Comparison of ENCODE assay signal across 1 cellular context in genomic region chr19:55228403-55229031, GRCh38.
TF ChIP-seq lines count a peak whose summit lies in the region.

Gene TMEM86B, minus strand, starts transcription at chr19:55228763. Its CDS starts 22 bp downstream, at chr19:55228741.

TF ChIP-seq in HepG2, 621 proteins besides CTCF, POLR2A, EP300 and RAD21 (continued from another document and continues in another):
- TF ChIP-seq, protein P1, sequence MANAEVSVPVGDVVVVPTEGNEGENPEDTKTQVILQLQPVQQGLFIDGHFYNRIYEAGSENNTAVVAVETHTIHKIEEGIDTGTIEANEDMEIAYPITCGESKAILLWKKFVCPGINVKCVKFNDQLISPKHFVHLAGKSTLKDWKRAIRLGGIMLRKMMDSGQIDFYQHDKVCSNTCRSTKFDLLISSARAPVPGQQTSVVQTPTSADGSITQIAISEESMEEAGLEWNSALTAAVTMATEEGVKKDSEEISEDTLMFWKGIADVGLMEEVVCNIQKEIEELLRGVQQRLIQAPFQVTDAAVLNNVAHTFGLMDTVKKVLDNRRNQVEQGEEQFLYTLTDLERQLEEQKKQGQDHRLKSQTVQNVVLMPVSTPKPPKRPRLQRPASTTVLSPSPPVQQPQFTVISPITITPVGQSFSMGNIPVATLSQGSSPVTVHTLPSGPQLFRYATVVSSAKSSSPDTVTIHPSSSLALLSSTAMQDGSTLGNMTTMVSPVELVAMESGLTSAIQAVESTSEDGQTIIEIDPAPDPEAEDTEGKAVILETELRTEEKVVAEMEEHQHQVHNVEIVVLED (CRISPR knock-in tag; IDR thresholded peaks at IDR 0.05; ENCODE audit: borderline replicate concordance): no peak
- TF ChIP-seq ZNF609 (CRISPR knock-in tag; IDR thresholded peaks at IDR 0.05; ENCODE audit: borderline replicate concordance) (peak; percentile 62; the same call in 1 of the 2 replicates), ZNF678 (CRISPR knock-in tag; IDR thresholded peaks at IDR 0.05) (0 out of 2 replicates have a peak, but pooled peaks have one; percentile 22), ZNF160 (CRISPR knock-in tag; IDR thresholded peaks at IDR 0.05) (no peak), ZBTB1 (CRISPR knock-in tag; IDR thresholded peaks at IDR 0.05; ENCODE audit: borderline replicate concordance) (no peak), MYNN (CRISPR knock-in tag; IDR thresholded peaks at IDR 0.05; ENCODE audit: low read depth) (no peak), ZNF343 (CRISPR knock-in tag; IDR thresholded peaks at IDR 0.05) (0 out of 2 replicates have a peak, but pooled peaks have one; percentile 40), NCOA5 (CRISPR knock-in tag; IDR thresholded peaks at IDR 0.05) (no peak), ZNF563 (CRISPR knock-in tag; IDR thresholded peaks at IDR 0.05) (no peak), PAXIP1 (CRISPR knock-in tag; conservative IDR thresholded peaks at IDR 0.05) (peak; percentile 92), ZNF788 (CRISPR knock-in tag; IDR thresholded peaks at IDR 0.05; ENCODE audit: borderline replicate concordance) (no peak; the same call in 1 of the 2 replicates), ZNF713 (CRISPR knock-in tag; IDR thresholded peaks at IDR 0.05) (no peak), ZNF530 (CRISPR knock-in tag; IDR thresholded peaks at IDR 0.05; ENCODE audit: low read depth) (no peak), ZNF503 (CRISPR knock-in tag; IDR thresholded peaks at IDR 0.05) (no peak), ZNF558 (CRISPR knock-in tag; IDR thresholded peaks at IDR 0.05; ENCODE audit: borderline replicate concordance) (no peak; the same call in 1 of the 2 replicates), CREB1 (IDR thresholded peaks at IDR 0.05) (no peak), CREB1 (CRISPR knock-in tag; IDR thresholded peaks at IDR 0.05) (no peak), PTBP1 (IDR thresholded peaks at IDR 0.05; ENCODE audit: low read depth, low read length, poor library complexity, severe bottlenecking) (no peak), ARNT (IDR thresholded peaks at IDR 0.05) (no peak), ZFP36 (IDR thresholded peaks at IDR 0.05; ENCODE audit: borderline replicate concordance, low read depth, low read length, partially characterized antibody) (no peak), ZKSCAN5 (CRISPR knock-in tag; IDR thresholded peaks at IDR 0.05) (peak; percentile 22; the same call in 1 of the 2 replicates), JUN (CRISPR knock-in tag; IDR thresholded peaks at IDR 0.05) (no peak), U2AF2 (IDR thresholded peaks at IDR 0.05; ENCODE audit: low read depth, low read length) (no peak), GATAD1 (CRISPR knock-in tag; IDR thresholded peaks at IDR 0.05) (0 out of 2 replicates have a peak, but pooled peaks have one; percentile 24), ZNF781 (CRISPR knock-in tag; IDR thresholded peaks at IDR 0.05; ENCODE audit: borderline replicate concordance, not compliant biosample characterization) (no peak), MXD4 (CRISPR knock-in tag; IDR thresholded peaks at IDR 0.05) (no peak), HES4 (CRISPR knock-in tag; IDR thresholded peaks at IDR 0.05; ENCODE audit: borderline replicate concordance) (0 out of 2 replicates have a peak, but pooled peaks have one; percentile 16), ZNF75D (CRISPR knock-in tag; IDR thresholded peaks at IDR 0.05; ENCODE audit: borderline replicate concordance) (no peak), ZEB1 (IDR thresholded peaks at IDR 0.05; ENCODE audit: insufficient replicate concordance, low read depth) (no peak), CEBPB (IDR thresholded peaks at IDR 0.05; ENCODE audit: borderline replicate concordance, low read depth, low read length) (no peak), ZFP36L1 (CRISPR knock-in tag; IDR thresholded peaks at IDR 0.05) (no peak; the same call in 1 of the 2 replicates), ZNF292 (CRISPR knock-in tag; IDR thresholded peaks at IDR 0.05; ENCODE audit: borderline replicate concordance, low read depth) (no peak), ATF4 (CRISPR knock-in tag; IDR thresholded peaks at IDR 0.05) (no peak)
- TF ChIP-seq, protein P2, sequence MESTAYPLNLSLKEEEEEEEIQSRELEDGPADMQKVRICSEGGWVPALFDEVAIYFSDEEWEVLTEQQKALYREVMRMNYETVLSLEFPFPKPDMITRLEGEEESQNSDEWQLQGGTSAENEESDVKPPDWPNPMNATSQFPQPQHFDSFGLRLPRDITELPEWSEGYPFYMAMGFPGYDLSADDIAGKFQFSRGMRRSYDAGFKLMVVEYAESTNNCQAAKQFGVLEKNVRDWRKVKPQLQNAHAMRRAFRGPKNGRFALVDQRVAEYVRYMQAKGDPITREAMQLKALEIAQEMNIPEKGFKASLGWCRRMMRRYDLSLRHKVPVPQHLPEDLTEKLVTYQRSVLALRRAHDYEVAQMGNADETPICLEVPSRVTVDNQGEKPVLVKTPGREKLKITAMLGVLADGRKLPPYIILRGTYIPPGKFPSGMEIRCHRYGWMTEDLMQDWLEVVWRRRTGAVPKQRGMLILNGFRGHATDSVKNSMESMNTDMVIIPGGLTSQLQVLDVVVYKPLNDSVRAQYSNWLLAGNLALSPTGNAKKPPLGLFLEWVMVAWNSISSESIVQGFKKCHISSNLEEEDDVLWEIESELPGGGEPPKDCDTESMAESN (CRISPR knock-in tag; conservative IDR thresholded peaks at IDR 0.05): no peak
- TF ChIP-seq, protein P3, sequence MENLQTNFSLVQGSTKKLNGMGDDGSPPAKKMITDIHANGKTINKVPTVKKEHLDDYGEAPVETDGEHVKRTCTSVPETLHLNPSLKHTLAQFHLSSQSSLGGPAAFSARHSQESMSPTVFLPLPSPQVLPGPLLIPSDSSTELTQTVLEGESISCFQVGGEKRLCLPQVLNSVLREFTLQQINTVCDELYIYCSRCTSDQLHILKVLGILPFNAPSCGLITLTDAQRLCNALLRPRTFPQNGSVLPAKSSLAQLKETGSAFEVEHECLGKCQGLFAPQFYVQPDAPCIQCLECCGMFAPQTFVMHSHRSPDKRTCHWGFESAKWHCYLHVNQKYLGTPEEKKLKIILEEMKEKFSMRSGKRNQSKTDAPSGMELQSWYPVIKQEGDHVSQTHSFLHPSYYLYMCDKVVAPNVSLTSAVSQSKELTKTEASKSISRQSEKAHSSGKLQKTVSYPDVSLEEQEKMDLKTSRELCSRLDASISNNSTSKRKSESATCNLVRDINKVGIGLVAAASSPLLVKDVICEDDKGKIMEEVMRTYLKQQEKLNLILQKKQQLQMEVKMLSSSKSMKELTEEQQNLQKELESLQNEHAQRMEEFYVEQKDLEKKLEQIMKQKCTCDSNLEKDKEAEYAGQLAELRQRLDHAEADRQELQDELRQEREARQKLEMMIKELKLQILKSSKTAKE (CRISPR knock-in tag; IDR thresholded peaks at IDR 0.05; ENCODE audit: borderline replicate concordance): no peak
- TF ChIP-seq, protein P4, sequence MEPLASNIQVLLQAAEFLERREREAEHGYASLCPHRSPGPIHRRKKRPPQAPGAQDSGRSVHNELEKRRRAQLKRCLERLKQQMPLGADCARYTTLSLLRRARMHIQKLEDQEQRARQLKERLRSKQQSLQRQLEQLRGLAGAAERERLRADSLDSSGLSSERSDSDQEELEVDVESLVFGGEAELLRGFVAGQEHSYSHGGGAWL (CRISPR knock-in tag; IDR thresholded peaks at IDR 0.05): no peak
- TF ChIP-seq, protein P5, sequence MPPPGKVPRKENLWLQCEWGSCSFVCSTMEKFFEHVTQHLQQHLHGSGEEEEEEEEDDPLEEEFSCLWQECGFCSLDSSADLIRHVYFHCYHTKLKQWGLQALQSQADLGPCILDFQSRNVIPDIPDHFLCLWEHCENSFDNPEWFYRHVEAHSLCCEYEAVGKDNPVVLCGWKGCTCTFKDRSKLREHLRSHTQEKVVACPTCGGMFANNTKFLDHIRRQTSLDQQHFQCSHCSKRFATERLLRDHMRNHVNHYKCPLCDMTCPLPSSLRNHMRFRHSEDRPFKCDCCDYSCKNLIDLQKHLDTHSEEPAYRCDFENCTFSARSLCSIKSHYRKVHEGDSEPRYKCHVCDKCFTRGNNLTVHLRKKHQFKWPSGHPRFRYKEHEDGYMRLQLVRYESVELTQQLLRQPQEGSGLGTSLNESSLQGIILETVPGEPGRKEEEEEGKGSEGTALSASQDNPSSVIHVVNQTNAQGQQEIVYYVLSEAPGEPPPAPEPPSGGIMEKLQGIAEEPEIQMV (CRISPR knock-in tag; IDR thresholded peaks at IDR 0.05; ENCODE audit: low read depth): peak; percentile 83
- TF ChIP-seq, protein P6, sequence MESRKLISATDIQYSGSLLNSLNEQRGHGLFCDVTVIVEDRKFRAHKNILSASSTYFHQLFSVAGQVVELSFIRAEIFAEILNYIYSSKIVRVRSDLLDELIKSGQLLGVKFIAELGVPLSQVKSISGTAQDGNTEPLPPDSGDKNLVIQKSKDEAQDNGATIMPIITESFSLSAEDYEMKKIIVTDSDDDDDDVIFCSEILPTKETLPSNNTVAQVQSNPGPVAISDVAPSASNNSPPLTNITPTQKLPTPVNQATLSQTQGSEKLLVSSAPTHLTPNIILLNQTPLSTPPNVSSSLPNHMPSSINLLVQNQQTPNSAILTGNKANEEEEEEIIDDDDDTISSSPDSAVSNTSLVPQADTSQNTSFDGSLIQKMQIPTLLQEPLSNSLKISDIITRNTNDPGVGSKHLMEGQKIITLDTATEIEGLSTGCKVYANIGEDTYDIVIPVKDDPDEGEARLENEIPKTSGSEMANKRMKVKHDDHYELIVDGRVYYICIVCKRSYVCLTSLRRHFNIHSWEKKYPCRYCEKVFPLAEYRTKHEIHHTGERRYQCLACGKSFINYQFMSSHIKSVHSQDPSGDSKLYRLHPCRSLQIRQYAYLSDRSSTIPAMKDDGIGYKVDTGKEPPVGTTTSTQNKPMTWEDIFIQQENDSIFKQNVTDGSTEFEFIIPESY (CRISPR knock-in tag; IDR thresholded peaks at IDR 0.05): no peak
